26 cellular contexts compared by ENCODE assay signal in genomic region chr10:120318862-120319261, GRCh38.
"Had no signal": no experiment of that assay in that cellular context is flagged by ENCODE, and none has a peak within 500 bp of the region (broad histone marks: within the 10 kb centered on the region; RNA-seq: fewer than 3 reads in every experiment).

No MANE protein-coding gene starts in this region.

- H3K4me1 ChIP-seq: esophagus squamous epithelium, gastrocnemius medialis, left lung, psoas muscle, sigmoid colon, stomach, thyroid gland, vagina had no signal

- FAIRE-seq: endothelial cell of umbilical vein had no signal

- H3K4me1 Mint-ChIP-seq: naive thymus-derived CD4-positive, alpha-beta T cell; nephron; stimulated activated effector memory CD8-positive, alpha-beta T cell treated with anti-CD3 and anti-CD28 coated beads, Interleukin-12 subunit alpha, Interleukin-12 subunit beta, amount 100 ng/mL, for 72 hours had no signal

- H3K36me3 Mint-ChIP-seq: naive thymus-derived CD4-positive, alpha-beta T cell; stimulated activated effector memory CD8-positive, alpha-beta T cell treated with anti-CD3 and anti-CD28 coated beads, Interleukin-12 subunit alpha, Interleukin-12 subunit beta, amount 100 ng/mL, for 72 hours had no signal

- DNase-seq: dermis blood vessel endothelial cell; effector memory CD4-positive, alpha-beta T cell; esophagus squamous epithelium; gastrocnemius medialis; head of caudate nucleus; left cardiac atrium; left lung; mesenchymal stem cell; midbrain; naive thymus-derived CD4-positive, alpha-beta T cell; nucleus accumbens; ovary; posterior cingulate gyrus; psoas muscle; right cardiac atrium; sigmoid colon; stimulated activated CD4-positive, alpha-beta T cell treated with anti-CD3 and anti-CD28 coated beads, Interleukin-2, amount 100 ng/mL, for 24 hours; stimulated activated CD4-positive, alpha-beta T cell treated with anti-CD3 and anti-CD28 coated beads, Interleukin-4, amount 100 ng/mL, for 24 hours; stimulated activated naive CD4-positive, alpha-beta T cell treated with Interleukin-2 at 50 U/mL for 16 hours; stomach; thyroid gland had no signal

- H3K27ac Mint-ChIP-seq: naive thymus-derived CD4-positive, alpha-beta T cell; nephron; stimulated activated effector memory CD8-positive, alpha-beta T cell treated with anti-CD3 and anti-CD28 coated beads, Interleukin-12 subunit alpha, Interleukin-12 subunit beta, amount 100 ng/mL, for 72 hours had no signal

- H3K4me3 Mint-ChIP-seq: naive thymus-derived CD4-positive, alpha-beta T cell; nephron; stimulated activated effector memory CD8-positive, alpha-beta T cell treated with anti-CD3 and anti-CD28 coated beads, Interleukin-12 subunit alpha, Interleukin-12 subunit beta, amount 100 ng/mL, for 72 hours had no signal

- H3K9me3 Mint-ChIP-seq: nephron; stimulated activated effector memory CD8-positive, alpha-beta T cell treated with anti-CD3 and anti-CD28 coated beads, Interleukin-12 subunit alpha, Interleukin-12 subunit beta, amount 100 ng/mL, for 72 hours had no signal

- H3K36me3 ChIP-seq: esophagus squamous epithelium, gastrocnemius medialis, left lung, ovary, sigmoid colon, stomach, thyroid gland, vagina had no signal

- H3K9me3 ChIP-seq: esophagus squamous epithelium, gastrocnemius medialis, left lung, psoas muscle, sigmoid colon, stomach, thyroid gland, vagina had no signal

- H3K27me3 ChIP-seq: esophagus squamous epithelium, gastrocnemius medialis, left lung, ovary, sigmoid colon, stomach, thyroid gland, vagina had no signal

- ATAC-seq: gastrocnemius medialis; left cardiac atrium; left lung; naive thymus-derived CD4-positive, alpha-beta T cell; psoas muscle; right cardiac atrium; stimulated activated effector memory CD8-positive, alpha-beta T cell treated with anti-CD3 and anti-CD28 coated beads, Interleukin-12 subunit alpha, Interleukin-12 subunit beta, amount 100 ng/mL, for 72 hours had no signal

- H3K4me3 ChIP-seq: coronary artery, esophagus squamous epithelium, gastrocnemius medialis, left lung, ovary, psoas muscle, sigmoid colon, stomach, thyroid gland, vagina had no signal

- H3K27ac ChIP-seq: coronary artery, esophagus squamous epithelium, gastrocnemius medialis, left lung, ovary, psoas muscle, sigmoid colon, stomach, thyroid gland, vagina had no signal
